Comparison of ENCODE assay signal across 2 cellular contexts in the genomic region with DNA sequence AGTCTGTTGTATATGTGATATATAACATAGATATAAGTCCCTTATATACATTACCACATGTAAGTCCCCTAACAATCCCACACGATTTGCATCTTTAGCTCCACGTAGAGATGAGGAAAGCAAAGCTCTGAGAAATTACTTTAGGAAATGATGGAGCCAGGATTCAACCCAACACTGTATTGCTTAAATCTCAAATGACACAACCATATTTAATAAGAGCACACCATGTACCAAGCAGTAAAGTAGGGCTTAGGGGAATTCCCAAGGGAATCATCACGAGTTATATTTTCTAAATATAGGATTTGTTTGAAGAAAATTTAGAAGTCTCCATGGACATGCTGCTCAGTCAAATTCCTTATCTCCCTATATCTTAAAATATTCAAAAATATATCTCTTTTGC.
TF ChIP-seq lines count a peak whose summit lies in the region.

No MANE protein-coding gene starts in this region.

TF ChIP-seq in SK-N-SH, 30 proteins besides CTCF, POLR2A, EP300 and RAD21 (continued from another document):
- TF ChIP-seq, protein P1, sequence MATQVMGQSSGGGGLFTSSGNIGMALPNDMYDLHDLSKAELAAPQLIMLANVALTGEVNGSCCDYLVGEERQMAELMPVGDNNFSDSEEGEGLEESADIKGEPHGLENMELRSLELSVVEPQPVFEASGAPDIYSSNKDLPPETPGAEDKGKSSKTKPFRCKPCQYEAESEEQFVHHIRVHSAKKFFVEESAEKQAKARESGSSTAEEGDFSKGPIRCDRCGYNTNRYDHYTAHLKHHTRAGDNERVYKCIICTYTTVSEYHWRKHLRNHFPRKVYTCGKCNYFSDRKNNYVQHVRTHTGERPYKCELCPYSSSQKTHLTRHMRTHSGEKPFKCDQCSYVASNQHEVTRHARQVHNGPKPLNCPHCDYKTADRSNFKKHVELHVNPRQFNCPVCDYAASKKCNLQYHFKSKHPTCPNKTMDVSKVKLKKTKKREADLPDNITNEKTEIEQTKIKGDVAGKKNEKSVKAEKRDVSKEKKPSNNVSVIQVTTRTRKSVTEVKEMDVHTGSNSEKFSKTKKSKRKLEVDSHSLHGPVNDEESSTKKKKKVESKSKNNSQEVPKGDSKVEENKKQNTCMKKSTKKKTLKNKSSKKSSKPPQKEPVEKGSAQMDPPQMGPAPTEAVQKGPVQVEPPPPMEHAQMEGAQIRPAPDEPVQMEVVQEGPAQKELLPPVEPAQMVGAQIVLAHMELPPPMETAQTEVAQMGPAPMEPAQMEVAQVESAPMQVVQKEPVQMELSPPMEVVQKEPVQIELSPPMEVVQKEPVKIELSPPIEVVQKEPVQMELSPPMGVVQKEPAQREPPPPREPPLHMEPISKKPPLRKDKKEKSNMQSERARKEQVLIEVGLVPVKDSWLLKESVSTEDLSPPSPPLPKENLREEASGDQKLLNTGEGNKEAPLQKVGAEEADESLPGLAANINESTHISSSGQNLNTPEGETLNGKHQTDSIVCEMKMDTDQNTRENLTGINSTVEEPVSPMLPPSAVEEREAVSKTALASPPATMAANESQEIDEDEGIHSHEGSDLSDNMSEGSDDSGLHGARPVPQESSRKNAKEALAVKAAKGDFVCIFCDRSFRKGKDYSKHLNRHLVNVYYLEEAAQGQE (IDR thresholded peaks at IDR 0.05; ENCODE audit: low read depth, low read length): no peak
- TF ChIP-seq GABPA (IDR thresholded peaks at IDR 0.05; ENCODE audit: low read depth) (no peak), POLR2AphosphoS5 (IDR thresholded peaks at IDR 0.05; ENCODE audit: low read depth, low read length) (no peak), RXRA (IDR thresholded peaks at IDR 0.05; ENCODE audit: borderline replicate concordance, low read depth) (no peak), FOXM1 (IDR thresholded peaks at IDR 0.05; ENCODE audit: low read depth) (no peak), TEAD4 (IDR thresholded peaks at IDR 0.05; ENCODE audit: borderline replicate concordance, insufficient read depth) (no peak)
- TF ChIP-seq, protein P2, sequence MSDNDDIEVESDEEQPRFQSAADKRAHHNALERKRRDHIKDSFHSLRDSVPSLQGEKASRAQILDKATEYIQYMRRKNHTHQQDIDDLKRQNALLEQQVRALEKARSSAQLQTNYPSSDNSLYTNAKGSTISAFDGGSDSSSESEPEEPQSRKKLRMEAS (IDR thresholded peaks at IDR 0.05; ENCODE audit: low read depth): no peak
- TF ChIP-seq, protein P3, sequence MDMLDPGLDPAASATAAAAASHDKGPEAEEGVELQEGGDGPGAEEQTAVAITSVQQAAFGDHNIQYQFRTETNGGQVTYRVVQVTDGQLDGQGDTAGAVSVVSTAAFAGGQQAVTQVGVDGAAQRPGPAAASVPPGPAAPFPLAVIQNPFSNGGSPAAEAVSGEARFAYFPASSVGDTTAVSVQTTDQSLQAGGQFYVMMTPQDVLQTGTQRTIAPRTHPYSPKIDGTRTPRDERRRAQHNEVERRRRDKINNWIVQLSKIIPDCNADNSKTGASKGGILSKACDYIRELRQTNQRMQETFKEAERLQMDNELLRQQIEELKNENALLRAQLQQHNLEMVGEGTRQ (IDR thresholded peaks at IDR 0.05; ENCODE audit: borderline replicate concordance, low read depth, low read length): no peak

TF ChIP-seq in SK-N-SH treated with all-trans-retinoic acid at 6 μM for 48 hours, 23 proteins besides CTCF, POLR2A, EP300 and RAD21 (continued from another document):
- no peak for TF ChIP-seq TCF4 (CRISPR knock-in tag; IDR thresholded peaks at IDR 0.05; ENCODE audit: borderline replicate concordance)
- TF ChIP-seq ZFP3 (CRISPR knock-in tag; IDR thresholded peaks at IDR 0.05): no peak
- TF ChIP-seq, protein P4, sequence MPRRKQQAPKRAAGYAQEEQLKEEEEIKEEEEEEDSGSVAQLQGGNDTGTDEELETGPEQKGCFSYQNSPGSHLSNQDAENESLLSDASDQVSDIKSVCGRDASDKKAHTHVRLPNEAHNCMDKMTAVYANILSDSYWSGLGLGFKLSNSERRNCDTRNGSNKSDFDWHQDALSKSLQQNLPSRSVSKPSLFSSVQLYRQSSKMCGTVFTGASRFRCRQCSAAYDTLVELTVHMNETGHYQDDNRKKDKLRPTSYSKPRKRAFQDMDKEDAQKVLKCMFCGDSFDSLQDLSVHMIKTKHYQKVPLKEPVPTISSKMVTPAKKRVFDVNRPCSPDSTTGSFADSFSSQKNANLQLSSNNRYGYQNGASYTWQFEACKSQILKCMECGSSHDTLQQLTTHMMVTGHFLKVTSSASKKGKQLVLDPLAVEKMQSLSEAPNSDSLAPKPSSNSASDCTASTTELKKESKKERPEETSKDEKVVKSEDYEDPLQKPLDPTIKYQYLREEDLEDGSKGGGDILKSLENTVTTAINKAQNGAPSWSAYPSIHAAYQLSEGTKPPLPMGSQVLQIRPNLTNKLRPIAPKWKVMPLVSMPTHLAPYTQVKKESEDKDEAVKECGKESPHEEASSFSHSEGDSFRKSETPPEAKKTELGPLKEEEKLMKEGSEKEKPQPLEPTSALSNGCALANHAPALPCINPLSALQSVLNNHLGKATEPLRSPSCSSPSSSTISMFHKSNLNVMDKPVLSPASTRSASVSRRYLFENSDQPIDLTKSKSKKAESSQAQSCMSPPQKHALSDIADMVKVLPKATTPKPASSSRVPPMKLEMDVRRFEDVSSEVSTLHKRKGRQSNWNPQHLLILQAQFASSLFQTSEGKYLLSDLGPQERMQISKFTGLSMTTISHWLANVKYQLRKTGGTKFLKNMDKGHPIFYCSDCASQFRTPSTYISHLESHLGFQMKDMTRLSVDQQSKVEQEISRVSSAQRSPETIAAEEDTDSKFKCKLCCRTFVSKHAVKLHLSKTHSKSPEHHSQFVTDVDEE (CRISPR knock-in tag; IDR thresholded peaks at IDR 0.05): no peak
- TF ChIP-seq CSDC2 (CRISPR knock-in tag; IDR thresholded peaks at IDR 0.05): no peak
